Comparison of ENCODE assay signal across 1 cellular context in the genomic region with DNA sequence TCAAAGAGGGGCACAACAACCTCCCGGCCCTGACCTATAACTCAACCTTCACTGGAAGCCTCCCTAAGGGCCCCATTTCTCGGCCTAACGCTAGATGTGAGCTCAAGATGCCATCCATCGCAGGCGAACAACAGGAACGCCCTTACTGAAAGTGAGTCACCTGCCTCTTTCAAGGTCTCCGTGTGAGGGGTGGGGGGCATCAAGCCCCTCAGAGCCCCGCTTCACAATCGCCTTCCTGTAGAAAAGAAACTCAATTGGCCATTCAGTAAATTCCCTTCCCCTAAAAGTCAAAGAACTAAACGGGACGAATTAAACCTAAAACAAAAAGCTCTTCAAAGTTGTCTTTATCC.
TF ChIP-seq lines count a peak whose summit lies in the region.

No MANE protein-coding gene starts in this region.

TF ChIP-seq in HEK293, 187 proteins besides CTCF, POLR2A, EP300 and RAD21 (continued from another document):
- TF ChIP-seq, protein P1, sequence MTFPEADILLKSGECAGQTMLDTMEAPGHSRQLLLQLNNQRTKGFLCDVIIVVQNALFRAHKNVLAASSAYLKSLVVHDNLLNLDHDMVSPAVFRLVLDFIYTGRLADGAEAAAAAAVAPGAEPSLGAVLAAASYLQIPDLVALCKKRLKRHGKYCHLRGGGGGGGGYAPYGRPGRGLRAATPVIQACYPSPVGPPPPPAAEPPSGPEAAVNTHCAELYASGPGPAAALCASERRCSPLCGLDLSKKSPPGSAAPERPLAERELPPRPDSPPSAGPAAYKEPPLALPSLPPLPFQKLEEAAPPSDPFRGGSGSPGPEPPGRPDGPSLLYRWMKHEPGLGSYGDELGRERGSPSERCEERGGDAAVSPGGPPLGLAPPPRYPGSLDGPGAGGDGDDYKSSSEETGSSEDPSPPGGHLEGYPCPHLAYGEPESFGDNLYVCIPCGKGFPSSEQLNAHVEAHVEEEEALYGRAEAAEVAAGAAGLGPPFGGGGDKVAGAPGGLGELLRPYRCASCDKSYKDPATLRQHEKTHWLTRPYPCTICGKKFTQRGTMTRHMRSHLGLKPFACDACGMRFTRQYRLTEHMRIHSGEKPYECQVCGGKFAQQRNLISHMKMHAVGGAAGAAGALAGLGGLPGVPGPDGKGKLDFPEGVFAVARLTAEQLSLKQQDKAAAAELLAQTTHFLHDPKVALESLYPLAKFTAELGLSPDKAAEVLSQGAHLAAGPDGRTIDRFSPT (tag by site-specific recombination; IDR thresholded peaks at IDR 0.05): no peak
- TF ChIP-seq, protein P2, sequence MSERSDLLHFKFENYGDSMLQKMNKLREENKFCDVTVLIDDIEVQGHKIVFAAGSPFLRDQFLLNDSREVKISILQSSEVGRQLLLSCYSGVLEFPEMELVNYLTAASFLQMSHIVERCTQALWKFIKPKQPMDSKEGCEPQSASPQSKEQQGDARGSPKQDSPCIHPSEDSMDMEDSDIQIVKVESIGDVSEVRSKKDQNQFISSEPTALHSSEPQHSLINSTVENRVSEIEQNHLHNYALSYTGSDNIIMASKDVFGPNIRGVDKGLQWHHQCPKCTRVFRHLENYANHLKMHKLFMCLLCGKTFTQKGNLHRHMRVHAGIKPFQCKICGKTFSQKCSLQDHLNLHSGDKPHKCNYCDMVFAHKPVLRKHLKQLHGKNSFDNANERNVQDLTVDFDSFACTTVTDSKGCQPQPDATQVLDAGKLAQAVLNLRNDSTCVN (tag by site-specific recombination; optimal IDR thresholded peaks at IDR 0.05): no peak
- TF ChIP-seq ZNF660 (tag by site-specific recombination; IDR thresholded peaks at IDR 0.05): peak; percentile 19; the same call in 1 of the 2 replicates
